22 cellular contexts compared by ENCODE assay signal in the genomic region with DNA sequence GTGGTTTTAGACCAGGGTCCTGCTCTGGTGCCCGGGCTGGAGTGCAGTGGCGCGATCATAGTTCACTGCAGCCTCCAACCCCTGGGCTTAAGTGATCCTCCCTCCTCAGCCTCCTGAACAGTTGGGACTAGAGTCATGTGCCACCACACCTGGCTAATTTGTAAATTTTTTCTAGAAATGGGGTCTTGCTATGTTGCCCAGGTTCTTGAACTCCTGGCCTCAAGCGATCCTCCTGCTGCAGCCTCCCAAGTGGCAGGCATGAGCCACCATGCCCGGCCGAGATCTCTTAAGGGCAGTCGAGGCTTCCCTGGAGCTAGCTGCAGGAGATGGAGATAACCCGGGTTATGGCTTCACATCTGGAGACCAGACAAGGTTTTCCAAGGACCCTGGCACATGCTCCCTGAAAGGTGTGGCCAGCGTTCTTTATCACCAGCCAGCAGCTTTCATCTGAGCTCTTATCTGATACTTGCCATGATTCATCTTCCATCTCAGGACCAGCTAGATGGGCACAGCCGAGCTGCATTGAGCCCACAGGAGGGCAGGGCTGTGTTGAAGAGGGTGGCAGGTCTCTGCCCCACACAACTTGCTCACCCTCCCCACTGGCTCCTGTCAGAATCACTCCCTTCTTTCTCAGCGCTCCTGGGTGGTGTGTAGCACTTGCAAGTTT. TPM values are rescaled to one million over a fixed set of nuclear protein-coding genes. Genes with fewer than 3 reads are reported as not detected.
"Had no signal": no experiment of that assay in that cellular context is flagged by ENCODE, and none has a peak within 500 bp of the region (broad histone marks: within the 10 kb centered on the region; RNA-seq: fewer than 3 reads in every experiment).

No MANE protein-coding gene starts in this region.

- H3K9me3 ChIP-seq: left ventricle myocardium inferior, psoas muscle had no signal

- H3K27me3 Mint-ChIP-seq: stimulated activated memory B cell treated with anti-CD40 and anti-IgM and Interleukin-4, amounts not matched to agents 10 μg/mL and 1 μg/mL and 100 μg/mL, for 72 hours had no signal

- H3K27me3 ChIP-seq: dorsolateral prefrontal cortex had no signal

- H3K4me2 ChIP-seq: smooth muscle cell had no signal

- H3K4me3 ChIP-seq: dorsolateral prefrontal cortex, left ventricle myocardium inferior, psoas muscle, smooth muscle cell had no signal

- H3K9me3 Mint-ChIP-seq: activated CD4-positive, alpha-beta memory T cell treated with anti-CD3 and anti-CD28 coated beads for 36 hours; activated naive CD8-positive, alpha-beta T cell treated with anti-CD3 and anti-CD28 coated beads for 36 hours; brain; endodermal cell; neural crest cell; stimulated activated memory B cell treated with anti-CD40 and anti-IgM and Interleukin-4, amounts not matched to agents 10 μg/mL and 1 μg/mL and 100 μg/mL, for 72 hours had no signal

- H3K36me3 ChIP-seq: left ventricle myocardium inferior had no signal

- DNase-seq: activated CD4-positive, alpha-beta memory T cell treated with anti-CD3 and anti-CD28 coated beads for 36 hours; activated CD4-positive, alpha-beta T cell treated with anti-CD3 and anti-CD28 coated beads for 4 hours; activated naive CD8-positive, alpha-beta T cell treated with anti-CD3 and anti-CD28 coated beads for 36 hours; activated T-cell treated with anti-CD3 and anti-CD28 coated beads for 4 hours; amygdala; caudate nucleus; dorsolateral prefrontal cortex; endodermal cell; left ventricle myocardium inferior; mammary epithelial cell; psoas muscle; right cardiac atrium; stimulated activated CD4-positive, alpha-beta T cell treated with anti-CD3 and anti-CD28 coated beads, Interleukin-4, amount 100 ng/mL, for 4 hours; T-helper 2 cell had no signal

- H3K4me1 ChIP-seq: left ventricle myocardium inferior, psoas muscle had no signal

- ATAC-seq: psoas muscle; right cardiac atrium; stimulated activated memory B cell treated with anti-CD40 and anti-IgM and Interleukin-4, amounts not matched to agents 10 μg/mL and 1 μg/mL and 100 μg/mL, for 72 hours had no signal

- H3K4me3 Mint-ChIP-seq: activated CD4-positive, alpha-beta memory T cell treated with anti-CD3 and anti-CD28 coated beads for 36 hours; activated naive CD8-positive, alpha-beta T cell treated with anti-CD3 and anti-CD28 coated beads for 36 hours; brain; endodermal cell; neural crest cell; stimulated activated memory B cell treated with anti-CD40 and anti-IgM and Interleukin-4, amounts not matched to agents 10 μg/mL and 1 μg/mL and 100 μg/mL, for 72 hours had no signal

- H3K4me1 Mint-ChIP-seq: activated naive CD8-positive, alpha-beta T cell treated with anti-CD3 and anti-CD28 coated beads for 36 hours; brain; neural crest cell had no signal

- FAIRE-seq: frontal cortex, kidney had no signal

- H3K27ac Mint-ChIP-seq: activated CD4-positive, alpha-beta memory T cell treated with anti-CD3 and anti-CD28 coated beads for 36 hours; activated naive CD8-positive, alpha-beta T cell treated with anti-CD3 and anti-CD28 coated beads for 36 hours; brain; endodermal cell had no signal

- H3K36me3 Mint-ChIP-seq: activated CD4-positive, alpha-beta memory T cell treated with anti-CD3 and anti-CD28 coated beads for 36 hours; activated naive CD8-positive, alpha-beta T cell treated with anti-CD3 and anti-CD28 coated beads for 36 hours; brain; stimulated activated memory B cell treated with anti-CD40 and anti-IgM and Interleukin-4, amounts not matched to agents 10 μg/mL and 1 μg/mL and 100 μg/mL, for 72 hours had no signal

- H3K27ac ChIP-seq: dorsolateral prefrontal cortex, epithelial cell of prostate, left ventricle myocardium inferior, psoas muscle had no signal

RNA-seq across cellular contexts. Expression of gene SCNN1B, which starts 28.6 kb away (rescaled TPM):
- total RNA-seq: activated CD4-positive, alpha-beta memory T cell treated with anti-CD3 and anti-CD28 coated beads for 36 hours; activated naive CD8-positive, alpha-beta T cell treated with anti-CD3 and anti-CD28 coated beads for 36 hours; endodermal cell; frontal cortex; left ventricle myocardium inferior; neural crest cell; osteoblast; smooth muscle cell had no signal
- polyA plus RNA-seq: smooth muscle cell had no signal
